Comparison of ENCODE assay signal across 1 cellular context in the genomic region with DNA sequence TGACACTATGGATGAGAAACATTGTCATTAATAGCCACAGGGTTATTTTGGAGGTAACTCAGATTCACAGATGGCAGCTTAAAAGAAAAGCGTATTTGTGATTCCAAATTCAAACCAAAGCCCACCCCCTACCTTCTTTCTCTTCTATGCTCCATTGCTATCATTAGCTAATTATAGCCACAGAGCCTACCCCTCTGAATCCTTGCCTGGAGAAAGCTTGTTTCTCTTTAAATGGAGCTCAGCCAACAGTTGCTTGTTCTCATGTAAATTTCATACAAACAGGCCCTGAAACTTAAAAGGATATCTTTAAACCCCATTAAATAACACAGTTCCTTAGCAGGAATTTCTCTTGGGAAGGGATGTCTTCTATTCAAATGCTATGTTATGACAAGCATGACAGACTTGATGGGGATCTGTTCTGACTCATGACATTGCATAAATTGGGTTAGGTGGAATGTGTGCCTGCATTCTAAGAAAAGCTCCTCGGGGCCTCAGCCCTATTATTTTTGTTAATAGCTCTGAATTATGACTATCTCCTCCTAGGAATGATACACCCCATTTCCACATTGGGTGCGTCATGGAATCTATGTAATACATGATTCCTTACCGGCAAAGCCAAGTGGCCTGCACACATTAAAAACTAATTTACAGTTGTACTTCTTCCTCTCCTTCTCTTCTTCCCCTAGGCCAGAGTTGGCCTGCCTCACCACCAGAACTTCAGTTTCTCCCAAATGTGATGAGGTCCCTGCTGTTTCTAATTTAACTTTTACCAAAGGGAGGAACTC.
TF ChIP-seq lines count a peak whose summit lies in the region.

No MANE protein-coding gene starts in this region.

TF ChIP-seq in GM23338, 12 proteins besides CTCF, POLR2A, EP300 and RAD21 (continued from another document):
- TF ChIP-seq, protein P1, sequence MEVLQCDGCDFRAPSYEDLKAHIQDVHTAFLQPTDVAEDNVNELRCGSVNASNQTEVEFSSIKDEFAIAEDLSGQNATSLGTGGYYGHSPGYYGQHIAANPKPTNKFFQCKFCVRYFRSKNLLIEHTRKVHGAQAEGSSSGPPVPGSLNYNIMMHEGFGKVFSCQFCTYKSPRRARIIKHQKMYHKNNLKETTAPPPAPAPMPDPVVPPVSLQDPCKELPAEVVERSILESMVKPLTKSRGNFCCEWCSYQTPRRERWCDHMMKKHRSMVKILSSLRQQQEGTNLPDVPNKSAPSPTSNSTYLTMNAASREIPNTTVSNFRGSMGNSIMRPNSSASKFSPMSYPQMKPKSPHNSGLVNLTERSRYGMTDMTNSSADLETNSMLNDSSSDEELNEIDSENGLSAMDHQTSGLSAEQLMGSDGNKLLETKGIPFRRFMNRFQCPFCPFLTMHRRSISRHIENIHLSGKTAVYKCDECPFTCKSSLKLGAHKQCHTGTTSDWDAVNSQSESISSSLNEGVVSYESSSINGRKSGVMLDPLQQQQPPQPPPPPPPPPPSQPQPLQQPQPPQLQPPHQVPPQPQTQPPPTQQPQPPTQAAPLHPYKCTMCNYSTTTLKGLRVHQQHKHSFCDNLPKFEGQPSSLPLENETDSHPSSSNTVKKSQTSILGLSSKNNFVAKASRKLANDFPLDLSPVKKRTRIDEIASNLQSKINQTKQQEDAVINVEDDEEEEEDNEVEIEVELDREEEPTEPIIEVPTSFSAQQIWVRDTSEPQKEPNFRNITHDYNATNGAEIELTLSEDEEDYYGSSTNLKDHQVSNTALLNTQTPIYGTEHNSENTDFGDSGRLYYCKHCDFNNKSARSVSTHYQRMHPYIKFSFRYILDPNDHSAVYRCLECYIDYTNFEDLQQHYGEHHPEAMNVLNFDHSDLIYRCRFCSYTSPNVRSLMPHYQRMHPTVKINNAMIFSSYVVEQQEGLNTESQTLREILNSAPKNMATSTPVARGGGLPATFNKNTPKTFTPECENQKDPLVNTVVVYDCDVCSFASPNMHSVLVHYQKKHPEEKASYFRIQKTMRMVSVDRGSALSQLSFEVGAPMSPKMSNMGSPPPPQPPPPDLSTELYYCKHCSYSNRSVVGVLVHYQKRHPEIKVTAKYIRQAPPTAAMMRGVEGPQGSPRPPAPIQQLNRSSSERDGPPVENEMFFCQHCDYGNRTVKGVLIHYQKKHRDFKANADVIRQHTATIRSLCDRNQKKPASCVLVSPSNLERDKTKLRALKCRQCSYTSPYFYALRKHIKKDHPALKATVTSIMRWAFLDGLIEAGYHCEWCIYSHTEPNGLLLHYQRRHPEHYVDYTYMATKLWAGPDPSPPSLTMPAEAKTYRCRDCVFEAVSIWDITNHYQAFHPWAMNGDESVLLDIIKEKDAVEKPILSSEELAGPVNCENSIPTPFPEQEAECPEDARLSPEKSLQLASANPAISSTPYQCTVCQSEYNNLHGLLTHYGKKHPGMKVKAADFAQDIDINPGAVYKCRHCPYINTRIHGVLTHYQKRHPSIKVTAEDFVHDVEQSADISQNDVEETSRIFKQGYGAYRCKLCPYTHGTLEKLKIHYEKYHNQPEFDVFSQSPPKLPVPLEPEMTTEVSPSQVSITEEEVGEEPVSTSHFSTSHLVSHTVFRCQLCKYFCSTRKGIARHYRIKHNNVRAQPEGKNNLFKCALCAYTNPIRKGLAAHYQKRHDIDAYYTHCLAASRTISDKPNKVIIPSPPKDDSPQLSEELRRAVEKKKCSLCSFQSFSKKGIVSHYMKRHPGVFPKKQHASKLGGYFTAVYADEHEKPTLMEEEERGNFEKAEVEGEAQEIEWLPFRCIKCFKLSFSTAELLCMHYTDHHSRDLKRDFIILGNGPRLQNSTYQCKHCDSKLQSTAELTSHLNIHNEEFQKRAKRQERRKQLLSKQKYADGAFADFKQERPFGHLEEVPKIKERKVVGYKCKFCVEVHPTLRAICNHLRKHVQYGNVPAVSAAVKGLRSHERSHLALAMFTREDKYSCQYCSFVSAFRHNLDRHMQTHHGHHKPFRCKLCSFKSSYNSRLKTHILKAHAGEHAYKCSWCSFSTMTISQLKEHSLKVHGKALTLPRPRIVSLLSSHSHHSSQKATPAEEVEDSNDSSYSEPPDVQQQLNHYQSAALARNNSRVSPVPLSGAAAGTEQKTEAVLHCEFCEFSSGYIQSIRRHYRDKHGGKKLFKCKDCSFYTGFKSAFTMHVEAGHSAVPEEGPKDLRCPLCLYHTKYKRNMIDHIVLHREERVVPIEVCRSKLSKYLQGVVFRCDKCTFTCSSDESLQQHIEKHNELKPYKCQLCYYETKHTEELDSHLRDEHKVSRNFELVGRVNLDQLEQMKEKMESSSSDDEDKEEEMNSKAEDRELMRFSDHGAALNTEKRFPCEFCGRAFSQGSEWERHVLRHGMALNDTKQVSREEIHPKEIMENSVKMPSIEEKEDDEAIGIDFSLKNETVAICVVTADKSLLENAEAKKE (CRISPR knock-in tag; IDR thresholded peaks at IDR 0.05) = no peak
- TF ChIP-seq POLR2AphosphoS5 (IDR thresholded peaks at IDR 0.05; ENCODE audit: low read depth) = no peak
